In genomic region chr2:27915874-27916273, GRCh38 we compare ENCODE assay signal across 14 cellular contexts. TPM values are rescaled to one million over a fixed set of nuclear protein-coding genes. Genes with fewer than 3 reads are reported as not detected.
DNase-seq lines count a peak whose midpoint lies in the region; ATAC-seq, FAIRE-seq and TF ChIP-seq lines count a peak whose summit lies in the region.
"Had no signal": no experiment of that assay in that cellular context is flagged by ENCODE, and none has a peak within 500 bp of the region (broad histone marks: within the 10 kb centered on the region; RNA-seq: fewer than 3 reads in every experiment).

No MANE protein-coding gene starts in this region.

- H4K20me1 ChIP-seq in endothelial cell of umbilical vein (replicated peaks; ENCODE audit: control insufficient read depth, extremely low read depth, insufficient read depth, low read length) (no peaks in the 10 kb centered on the region), smooth muscle cell (ENCODE audit: low read depth) (no peaks in the 10 kb centered on the region)

- H3K27me3 ChIP-seq in right atrium auricular region, result no peaks in the 10 kb centered on the region
- no peaks in the 10 kb centered on the region for H3K27me3 ChIP-seq in endothelial cell of umbilical vein (ENCODE audit: control insufficient read depth in 2 of 2, insufficient read depth in 2 of 2, low read length in 2 of 2)
- no peaks in the 10 kb centered on the region for H3K27me3 ChIP-seq in prostate gland (replicated peaks; ENCODE audit: insufficient read depth)
- no peaks in the 10 kb centered on the region for H3K27me3 ChIP-seq in smooth muscle cell (ENCODE audit: low read depth)
- H3K27me3 ChIP-seq: cardiac muscle cell had no signal

- FAIRE-seq in endothelial cell of umbilical vein (lab: Jason Lieb, UNC), result no peak

- no peak for TF ChIP-seq POLR2A in endothelial cell of umbilical vein (IDR thresholded peaks at IDR 0.05; ENCODE audit: low read depth, low read length)
- TF ChIP-seq POLR2A in prostate gland (IDR thresholded peaks at IDR 0.05), result no peak

- BruUV-seq in endothelial cell of umbilical vein (replicated peaks; lab: Mats Ljungman, UMichigan) (no TSS peak), Calu3 (replicated peaks; lab: Mats Ljungman, UMichigan) (no TSS peak)

- no peak overlapping the region for H2AFZ ChIP-seq in endothelial cell of umbilical vein (ENCODE audit: low read depth, low read length)
- H2AFZ ChIP-seq in smooth muscle cell (ENCODE audit: low read depth), result no peak overlapping the region

- H3K36me3 Mint-ChIP-seq in mesothelial cell of epicardium (no peaks in the 10 kb centered on the region), Calu3 (ENCODE audit: insufficient read depth, unreplicated experiment) (peaks cover 5% of the 10 kb centered on the region)

- dilution Hi-C loops in endothelial cell of umbilical vein (cut with MboI; ENCODE audit: extremely low pct_ligation_motif_present, low sequenced_read_pairs), result no loop called here

- H3F3A ChIP-seq in smooth muscle cell (ENCODE audit: low read depth), result no peaks in the 10 kb centered on the region

- ATAC-seq in left cardiac atrium, result no peak
- ATAC-seq in HG02840 (IDR thresholded peaks at IDR 0.05; ENCODE audit: low FRiP score, unreplicated experiment), result no peak
- ATAC-seq: stimulated activated naive CD8-positive, alpha-beta T cell treated with anti-CD3 and anti-CD28 coated beads, Interleukin-15, amount 100 ng/mL, for 72 hours had no signal

- H3K9me3 Mint-ChIP-seq in mesothelial cell of epicardium, result no peaks in the 10 kb centered on the region
- H3K9me3 Mint-ChIP-seq in Calu3 (ENCODE audit: low read depth, unreplicated experiment), result no peaks in the 10 kb centered on the region
- H3K9me3 Mint-ChIP-seq: naive B cell; stimulated activated naive CD8-positive, alpha-beta T cell treated with anti-CD3 and anti-CD28 coated beads, Interleukin-15, amount 100 ng/mL, for 72 hours; T-helper 1 cell treated with Interleukin-12 subunit alpha and Interleukin-12 subunit beta and Interleukin-4 antibody, amounts not matched to agents 30 μg/mL and 1 μg/mL, for 36 hours had no signal

- no peak overlapping the region for H3K4me2 ChIP-seq in endothelial cell of umbilical vein (ENCODE audit: insufficient read depth, low read length)
- H3K4me2 ChIP-seq in smooth muscle cell, result no peak overlapping the region

- TF ChIP-seq CTCF in right atrium auricular region (IDR thresholded peaks at IDR 0.05) (no peak), endothelial cell of umbilical vein (IDR thresholded peaks at IDR 0.05; ENCODE audit: extremely low read depth in 1 of 2, insufficient read depth in 1 of 2, low read depth in 1 of 2, low read length in 2 of 2) (no peak), prostate gland (IDR thresholded peaks at IDR 0.05) (no peak), mesothelial cell of epicardium (IDR thresholded peaks at IDR 0.05; ENCODE audit: unreplicated experiment) (no peak), Calu3 (IDR thresholded peaks at IDR 0.05; ENCODE audit: unreplicated experiment) (no peak), smooth muscle cell (IDR thresholded peaks at IDR 0.05; ENCODE audit: borderline replicate concordance, insufficient read depth, poor library complexity, severe bottlenecking) (no peak)

- H3K27ac Mint-ChIP-seq in mesothelial cell of epicardium (no peak overlapping the region), Calu3 (ENCODE audit: unreplicated experiment) (no peak overlapping the region)
- H3K27ac Mint-ChIP-seq: naive B cell; stimulated activated naive CD8-positive, alpha-beta T cell treated with anti-CD3 and anti-CD28 coated beads, Interleukin-15, amount 100 ng/mL, for 72 hours; T-helper 1 cell treated with Interleukin-12 subunit alpha and Interleukin-12 subunit beta and Interleukin-4 antibody, amounts not matched to agents 30 μg/mL and 1 μg/mL, for 36 hours had no signal

- H3K4me1 Mint-ChIP-seq in mesothelial cell of epicardium, result peaks cover 35% of the 10 kb centered on the region
- H3K4me1 Mint-ChIP-seq in Calu3 (ENCODE audit: low read depth, unreplicated experiment), result peaks cover 7% of the 10 kb centered on the region

- H3K4me3 ChIP-seq in right atrium auricular region, result no peak overlapping the region
- H3K4me3 ChIP-seq in endothelial cell of umbilical vein (replicated peaks in 1 of 3; ENCODE audit: insufficient read depth in 1 of 3, low read depth in 1 of 3, low read length in 3 of 3), result no peak overlapping the region
- H3K4me3 ChIP-seq in prostate gland, result no peak overlapping the region
- H3K4me3 ChIP-seq in smooth muscle cell, result no peak overlapping the region
- H3K4me3 ChIP-seq: cardiac muscle cell had no signal

- CTCF ChIA-PET in endothelial cell of umbilical vein (lab: Charles Lee) (interaction anchor here (0.6 to 1.3 kb wide), 2 partner anchors 11 to 15 kb away, joined by 3 to 4 read pairs; no protein-coding TSS in a partner anchor), Calu3 (lab: Charles Lee) (no interaction called here)

- H3K9me1 ChIP-seq in endothelial cell of umbilical vein (replicated peaks; ENCODE audit: control insufficient read depth, extremely low read depth, insufficient read depth, low read length), result no peaks in the 10 kb centered on the region

- peak overlapping the region; percentile 31 to 42 for H3K27ac ChIP-seq in right atrium auricular region
- H3K27ac ChIP-seq in endothelial cell of umbilical vein (ENCODE audit: insufficient read depth, low read depth, low read length), result no peak overlapping the region
- H3K27ac ChIP-seq in prostate gland, result peak overlapping the region; percentile 67 to 70
- no peak overlapping the region for H3K27ac ChIP-seq in smooth muscle cell (ENCODE audit: low read depth)
- H3K27ac ChIP-seq: cardiac muscle cell had no signal

- DNase-seq in right atrium auricular region (ENCODE audit: low spot score) (no peak), left cardiac atrium (no peak), endothelial cell of umbilical vein (ENCODE audit: low read depth, low spot score) (peak; percentile 63), prostate gland (ENCODE audit: low spot score) (no peak), mesothelial cell of epicardium (ENCODE audit: low spot score in 2 of 2, unreplicated experiment in 2 of 2) (no peak), Calu3 (no peak), smooth muscle cell (lab: John Stamatoyannopoulos, UW; ENCODE audit: unreplicated experiment) (no peak)
- DNase-seq: activated CD4-positive, CD25-positive, alpha-beta regulatory T cell treated with anti-CD3 and anti-CD28 coated beads, Interleukin-2, amount 50 U/mL, for 72 hours; activated naive CD4-positive, alpha-beta T cell treated with anti-CD3 and anti-CD28 coated beads, Interleukin-2, amount 50 U/mL, for 16 hours; naive B cell; stimulated activated naive CD8-positive, alpha-beta T cell treated with anti-CD3 and anti-CD28 coated beads, Interleukin-15, amount 100 ng/mL, for 72 hours had no signal

- no peaks in the 10 kb centered on the region for H3K36me3 ChIP-seq in right atrium auricular region
- H3K36me3 ChIP-seq in endothelial cell of umbilical vein (ENCODE audit: control insufficient read depth in 2 of 2, extremely low read depth in 1 of 2, insufficient read depth in 2 of 2, low read length in 2 of 2), result no peaks in the 10 kb centered on the region
- no peaks in the 10 kb centered on the region for H3K36me3 ChIP-seq in prostate gland
- H3K36me3 ChIP-seq in smooth muscle cell (ENCODE audit: low read depth), result no peaks in the 10 kb centered on the region
- H3K36me3 ChIP-seq: cardiac muscle cell had no signal

- H3K79me2 ChIP-seq in endothelial cell of umbilical vein (ENCODE audit: control insufficient read depth, insufficient read depth, low read length) (no peaks in the 10 kb centered on the region), smooth muscle cell (ENCODE audit: low read depth) (peaks cover 3% of the 10 kb centered on the region)

- no peaks in the 10 kb centered on the region for H3K27me3 Mint-ChIP-seq in mesothelial cell of epicardium (ENCODE audit: low read depth)
- H3K27me3 Mint-ChIP-seq in Calu3 (ENCODE audit: unreplicated experiment), result no peaks in the 10 kb centered on the region
- H3K27me3 Mint-ChIP-seq: naive B cell; stimulated activated naive CD8-positive, alpha-beta T cell treated with anti-CD3 and anti-CD28 coated beads, Interleukin-15, amount 100 ng/mL, for 72 hours had no signal

- H3K9ac ChIP-seq in endothelial cell of umbilical vein (replicated peaks; ENCODE audit: extremely low read depth, insufficient read depth, low read length) (no peak overlapping the region), smooth muscle cell (ENCODE audit: low read depth) (no peak overlapping the region)

- POLR2A ChIA-PET in endothelial cell of umbilical vein (lab: Charles Lee), result no interaction called here

- no peaks in the 10 kb centered on the region for H3K9me3 ChIP-seq in right atrium auricular region
- H3K9me3 ChIP-seq in endothelial cell of umbilical vein (replicated peaks; ENCODE audit: control insufficient read depth, insufficient read depth, low read length), result no peaks in the 10 kb centered on the region
- H3K9me3 ChIP-seq in prostate gland, result no peaks in the 10 kb centered on the region
- no peaks in the 10 kb centered on the region for H3K9me3 ChIP-seq in smooth muscle cell (replicated peaks; ENCODE audit: low read depth)

- H3K4me1 ChIP-seq in right atrium auricular region (peaks cover 0 to 51% of the 10 kb centered on the region in 2 donors), endothelial cell of umbilical vein (ENCODE audit: control insufficient read depth, extremely low read depth, insufficient read depth, low read length) (peaks cover 11% of the 10 kb centered on the region), prostate gland (replicated peaks) (peaks cover 7% of the 10 kb centered on the region), smooth muscle cell (ENCODE audit: low read depth) (no peaks in the 10 kb centered on the region)

- intact Hi-C loops in left cardiac atrium (cut with DNase I), result no loop called here
- intact Hi-C loops in endothelial cell of umbilical vein (cut with micrococcal nuclease), result no loop called here
- intact Hi-C loops in prostate gland (cut with DNase I), result loop anchor here (10.0 kb wide), 1 partner anchor 479 kb away; the partner anchor contains the start of gene FOSL2
- intact Hi-C loops in Calu3 (cut with micrococcal nuclease; ENCODE audit: unreplicated experiment), result no loop called here

- H3K4me3 Mint-ChIP-seq in mesothelial cell of epicardium (no peak overlapping the region), Calu3 (ENCODE audit: low read depth, unreplicated experiment) (no peak overlapping the region)
- H3K4me3 Mint-ChIP-seq: naive B cell; stimulated activated naive CD8-positive, alpha-beta T cell treated with anti-CD3 and anti-CD28 coated beads, Interleukin-15, amount 100 ng/mL, for 72 hours; T-helper 1 cell treated with Interleukin-12 subunit alpha and Interleukin-12 subunit beta and Interleukin-4 antibody, amounts not matched to agents 30 μg/mL and 1 μg/mL, for 36 hours had no signal

RNA-seq across cellular contexts. Expression of gene BABAM2, which starts 25.3 kb away (rescaled TPM):
- total RNA-seq in right atrium auricular region (10 to 100 TPM; 58.8 to 60.6 TPM), left cardiac atrium (10 to 100 TPM; 46.8 to 59.7 TPM), endothelial cell of umbilical vein (26.9 and 27.6 TPM in 2 replicates), prostate gland (10 to 100 TPM; 35.8 to 37.3 TPM), mesothelial cell of epicardium (36.3 to 45.6 TPM (median 43.5 TPM) in 3 replicates), Calu3 (2022) (43.5 and 59.3 TPM in 2 replicates), smooth muscle cell (29.1 and 39.3 TPM in 2 replicates)
- polyA plus RNA-seq in endothelial cell of umbilical vein (19.5 and 19.9 TPM in 2 replicates), smooth muscle cell (26.5 and 35.2 TPM in 2 replicates)
- polyA plus RNA-seq in endothelial cell of umbilical vein (2011; cell fraction: cytosol; rRNA removed), result 25.2 and 25.8 TPM in 2 replicates
- polyA plus RNA-seq in endothelial cell of umbilical vein (2011; cell fraction: nucleus; rRNA removed), result 17.6 and 25.9 TPM in 2 replicates
- 29.0 and 29.7 TPM in 2 replicates for polyA plus RNA-seq in endothelial cell of umbilical vein (2012)
- 24.4 and 28.1 TPM in 2 replicates for polyA minus RNA-seq in endothelial cell of umbilical vein
- polyA minus RNA-seq in endothelial cell of umbilical vein (2011; cell fraction: cytosol; rRNA and poly(A)+ RNA removed), result 19.0 TPM
- polyA minus RNA-seq in endothelial cell of umbilical vein (2011; cell fraction: nucleus; rRNA and poly(A)+ RNA removed), result 95.1 and 121 TPM in 2 replicates

RNA-seq across cellular contexts. Expression of gene RBKS, which starts 25.7 kb away (rescaled TPM):
- 1 to 10 TPM; 1.6 to 2.1 TPM for total RNA-seq in right atrium auricular region
- 1 to 10 TPM; 3.3 TPM for total RNA-seq in left cardiac atrium
- total RNA-seq in endothelial cell of umbilical vein, result 0.64 and 0.74 TPM in 2 replicates
- polyA plus RNA-seq in endothelial cell of umbilical vein, result 1.0 and 1.8 TPM in 2 replicates
- polyA plus RNA-seq in endothelial cell of umbilical vein (2011; cell fraction: cytosol; rRNA removed), result 1.8 and 2.5 TPM in 2 replicates
- 3.7 and 6.9 TPM in 2 replicates for polyA plus RNA-seq in endothelial cell of umbilical vein (2011; cell fraction: nucleus; rRNA removed)
- polyA plus RNA-seq in endothelial cell of umbilical vein (2012), result 1.2 and 2.6 TPM in 2 replicates
- 2.3 and 2.4 TPM in 2 replicates for polyA minus RNA-seq in endothelial cell of umbilical vein
- polyA minus RNA-seq in endothelial cell of umbilical vein (2011; cell fraction: cytosol; rRNA and poly(A)+ RNA removed), result 1.0 TPM
- 3.4 and 11.9 TPM in 2 replicates for polyA minus RNA-seq in endothelial cell of umbilical vein (2011; cell fraction: nucleus; rRNA and poly(A)+ RNA removed)
- total RNA-seq in prostate gland, result 1 to 10 TPM; 1.6 to 1.8 TPM
- 0.80 to 1.4 TPM (median 1.0 TPM) in 3 replicates for total RNA-seq in mesothelial cell of epicardium
- 2.3 and 3.3 TPM in 2 replicates for total RNA-seq in Calu3 (2022)
- total RNA-seq in smooth muscle cell, result 0.13 and 1.0 TPM in 2 replicates
- polyA plus RNA-seq in smooth muscle cell, result 1.7 and 3.3 TPM in 2 replicates

Comparison
In these comparisons a context has a peak if more than half of its experiments do, and no peak if none do; other contexts are left out.
1. H3K27ac ChIP-seq: peak in right atrium auricular region (2 of 2) and prostate gland (2 of 2); none in endothelial cell of umbilical vein (single experiment) and smooth muscle cell (single experiment).